21 cellular contexts compared by ENCODE assay signal in the genomic region with DNA sequence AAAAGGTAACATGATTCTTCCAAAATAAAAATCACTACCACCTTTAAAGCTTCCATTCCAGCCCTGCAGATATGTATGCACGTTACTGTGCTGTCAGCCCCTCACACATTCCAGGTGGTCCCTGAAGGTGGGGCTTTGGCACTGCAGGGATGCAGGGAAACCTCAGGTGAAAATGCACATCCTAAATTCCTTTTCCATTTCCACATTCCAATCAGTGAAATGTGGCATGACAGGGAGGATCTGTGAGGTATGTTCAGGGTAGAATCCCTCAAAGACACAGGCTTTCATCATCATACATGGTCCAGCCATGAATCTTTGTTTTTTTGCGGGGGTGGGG. TPM values are rescaled to one million over a fixed set of nuclear protein-coding genes. Genes with fewer than 3 reads are reported as not detected.
A peak's percentile ranks its signal among the peaks of the same experiment; 100 is the strongest.
DNase-seq lines count a peak whose midpoint lies in the region; ATAC-seq, FAIRE-seq and TF ChIP-seq lines count a peak whose summit lies in the region.
"Had no signal": no experiment of that assay in that cellular context is flagged by ENCODE, and none has a peak within 500 bp of the region (broad histone marks: within the 10 kb centered on the region; RNA-seq: fewer than 3 reads in every experiment).

No MANE protein-coding gene starts in this region.

- H2BK15ac ChIP-seq in H1 (ENCODE audit: low read length): no peak overlapping the region

- H3K36me3 ChIP-seq in CD4-positive, alpha-beta memory T cell (ENCODE audit: insufficient read depth, low read length): no peaks in the 10 kb centered on the region
- no peaks in the 10 kb centered on the region for H3K36me3 ChIP-seq in H1 (ENCODE audit: control insufficient read depth in 2 of 4, insufficient read depth in 4 of 4, low read length in 3 of 4)
- H3K36me3 ChIP-seq in mucosa of descending colon (ENCODE audit: low read depth): no peaks in the 10 kb centered on the region

- H3K4me1 Mint-ChIP-seq in activated T-cell treated with anti-CD3 and anti-CD28 coated beads, Interleukin-2, amount 50 U/mL, for 24 hours (ENCODE audit: low read depth): peaks cover 90% of the 10 kb centered on the region
- peaks cover 59 to 90% (median 82%) of the 10 kb centered on the region in 4 donors for H3K4me1 Mint-ChIP-seq in CD4-positive, alpha-beta memory T cell
- H3K4me1 Mint-ChIP-seq in activated CD4-positive, alpha-beta memory T cell treated with anti-CD3 and anti-CD28 coated beads, Interleukin-2, amount 10 ng/mL, durations not matched to agents 7 days and 5 days: peaks cover 91% of the 10 kb centered on the region
- H3K4me1 Mint-ChIP-seq in naive thymus-derived CD8-positive, alpha-beta T cell: peaks cover 5 to 33% (median 12%) of the 10 kb centered on the region in 4 donors

- H3K23me2 ChIP-seq in H1 (ENCODE audit: low read depth, low read length): no peaks in the 10 kb centered on the region

- H3K36me3 Mint-ChIP-seq in activated T-cell treated with anti-CD3 and anti-CD28 coated beads, Interleukin-2, amount 50 U/mL, for 24 hours (ENCODE audit: low read depth): peaks cover 56% of the 10 kb centered on the region
- H3K36me3 Mint-ChIP-seq in CD4-positive, alpha-beta memory T cell: peaks cover 22 to 27% of the 10 kb centered on the region in 2 donors
- peaks cover 39% of the 10 kb centered on the region for H3K36me3 Mint-ChIP-seq in activated CD4-positive, alpha-beta memory T cell treated with anti-CD3 and anti-CD28 coated beads, Interleukin-2, amount 10 ng/mL, durations not matched to agents 7 days and 5 days (ENCODE audit: low read depth)
- H3K36me3 Mint-ChIP-seq in naive thymus-derived CD8-positive, alpha-beta T cell: peaks cover 0 to 17% (median 10%) of the 10 kb centered on the region in 3 donors

- no peak overlapping the region for H3K23ac ChIP-seq in H1 (ENCODE audit: insufficient read length)

- no peaks in the 10 kb centered on the region for H3K27me3 Mint-ChIP-seq in activated T-cell treated with anti-CD3 and anti-CD28 coated beads, Interleukin-2, amount 50 U/mL, for 24 hours
- no peaks in the 10 kb centered on the region for H3K27me3 Mint-ChIP-seq in CD4-positive, alpha-beta memory T cell
- no peaks in the 10 kb centered on the region for H3K27me3 Mint-ChIP-seq in activated CD4-positive, alpha-beta memory T cell treated with anti-CD3 and anti-CD28 coated beads, Interleukin-2, amount 10 ng/mL, durations not matched to agents 7 days and 5 days
- H3K27me3 Mint-ChIP-seq in naive thymus-derived CD8-positive, alpha-beta T cell: no peaks in the 10 kb centered on the region

- H2BK20ac ChIP-seq in H1 (ENCODE audit: low read length): no peak overlapping the region

- H3K27ac ChIP-seq in CD4-positive, alpha-beta memory T cell (ENCODE audit: low read depth, low read length): no peak overlapping the region
- H3K27ac ChIP-seq in H1 (ENCODE audit: low read depth, low read length): no peak overlapping the region
- H3K27ac ChIP-seq: RWPE1 had no signal

- H3K27ac Mint-ChIP-seq in activated T-cell treated with anti-CD3 and anti-CD28 coated beads, Interleukin-2, amount 50 U/mL, for 24 hours: peak overlapping the region; percentile 90
- H3K27ac Mint-ChIP-seq in CD4-positive, alpha-beta memory T cell: peak overlapping the region; percentile 37 to 77 (median 72)
- peak overlapping the region; percentile 60 for H3K27ac Mint-ChIP-seq in activated CD4-positive, alpha-beta memory T cell treated with anti-CD3 and anti-CD28 coated beads, Interleukin-2, amount 10 ng/mL, durations not matched to agents 7 days and 5 days
- peak overlapping the region in 1 of 10 donors; percentile 45 for H3K27ac Mint-ChIP-seq in naive thymus-derived CD8-positive, alpha-beta T cell

- no peak for DNase-seq in activated T-cell treated with anti-CD3 and anti-CD28 coated beads, Interleukin-2, amount 50 U/mL, for 24 hours
- DNase-seq in activated T-cell treated with anti-CD3 and anti-CD28 coated beads, Interleukin-2, amount 50 U/mL, for 1 hour: no peak
- DNase-seq in CD4-positive, alpha-beta memory T cell: no peak
- DNase-seq in activated CD4-positive, alpha-beta memory T cell treated with anti-CD3 and anti-CD28 coated beads, Interleukin-2, amount 10 ng/mL, durations not matched to agents 7 days and 5 days: no peak
- DNase-seq in H1 (ENCODE audit: low read depth in 1 of 2, low spot score in 2 of 2) (no peak), mucosa of descending colon (no peak)
- DNase-seq in naive thymus-derived CD8-positive, alpha-beta T cell: no peak
- DNase-seq: AML-193; DND-41; GF-D8; GOT3; NCI-H1092; NCI-H1694; NCI-H2107; NCI-H69; NK-92 treated with Interleukin-12 subunit alpha and Interleukin-12 subunit beta, amount 100 ng/mL, for 24 hours; OCI-M1 had no signal

- CTCF ChIA-PET in CD4-positive, alpha-beta memory T cell (lab: Charles Lee; ENCODE audit: partially characterized antibody): no interaction called here
- CTCF ChIA-PET in activated CD4-positive, alpha-beta memory T cell treated with anti-CD3 and anti-CD28 coated beads, Interleukin-2, amount 10 ng/mL, durations not matched to agents 7 days and 5 days (lab: Charles Lee): interaction anchor here (0.5 to 1.2 kb wide), 2 partner anchors 15 to 78 kb away, joined by 3 to 4 read pairs; no protein-coding TSS in a partner anchor
- CTCF ChIA-PET in H1 (lab: Charles Lee; ENCODE audit: partially characterized antibody): no interaction called here

- WGBS in H1 (ENCODE audit: extremely low coverage in 1 of 2, insufficient coverage in 1 of 2, insufficient read length in 1 of 2, insufficient replicate concordance in 2 of 2, low coverage in 1 of 2, low lambda C conversion rate in 2 of 2, missing lambda C conversion rate in 1 of 2), 2 experiments: 84% methylated on average over 2 of the region's 2 CpGs; no CpG with 5 or more reads in 1 of the 2 experiments

- H4K91ac ChIP-seq in H1 (replicated peaks; ENCODE audit: insufficient read length, low read length): no peak overlapping the region

- H3K9ac ChIP-seq in H1 (replicated peaks in 1 of 4; ENCODE audit: extremely low read depth in 1 of 4, low read depth in 3 of 4, low read length in 3 of 4): no peak overlapping the region

- H3K4me3 ChIP-seq in CD4-positive, alpha-beta memory T cell (ENCODE audit: low read length in 2 of 2): no peak overlapping the region
- H3K4me3 ChIP-seq in H1 (ENCODE audit: extremely low read depth in 1 of 4, insufficient read depth in 2 of 4, low read depth in 3 of 4, low read length in 4 of 4) (no peak overlapping the region), mucosa of descending colon (no peak overlapping the region)
- H3K4me3 ChIP-seq: K562 had no signal

- POLR2A ChIA-PET in CD4-positive, alpha-beta memory T cell (lab: Charles Lee; ENCODE audit: partially characterized antibody): interaction anchor here (1.1 to 2.3 kb wide), 5 partner anchors 11 to 48 kb away, joined by 4 to 11 read pairs (median 6); no protein-coding TSS in a partner anchor
- POLR2A ChIA-PET in activated CD4-positive, alpha-beta memory T cell treated with anti-CD3 and anti-CD28 coated beads, Interleukin-2, amount 10 ng/mL, durations not matched to agents 7 days and 5 days (lab: Charles Lee): interaction anchor here (1.2 to 1.8 kb wide), 2 partner anchors 9 to 23 kb away, joined by 3 to 6 read pairs; no protein-coding TSS in a partner anchor
- POLR2A ChIA-PET in H1 (lab: Charles Lee; ENCODE audit: partially characterized antibody): no interaction called here
- POLR2A ChIA-PET in naive thymus-derived CD8-positive, alpha-beta T cell (lab: Charles Lee): interaction anchor here (0.7 kb wide), 1 partner anchor 11 kb away, joined by 3 read pairs; no protein-coding TSS in a partner anchor

- H3K56ac ChIP-seq in H1 (replicated peaks; ENCODE audit: insufficient read length, low read depth, low read length): no peak overlapping the region

- H3K79me2 ChIP-seq in H1 (ENCODE audit: control insufficient read depth in 1 of 2, insufficient read depth in 2 of 2, low read length in 2 of 2): no peaks in the 10 kb centered on the region

- H3K4ac ChIP-seq in H1 (replicated peaks; ENCODE audit: insufficient read length, low read depth, low read length): no peak overlapping the region

- H3K4me3 Mint-ChIP-seq in activated T-cell treated with anti-CD3 and anti-CD28 coated beads, Interleukin-2, amount 50 U/mL, for 24 hours: no peak overlapping the region
- H3K4me3 Mint-ChIP-seq in CD4-positive, alpha-beta memory T cell: peak overlapping the region in 1 of 8 donors; percentile 48
- no peak overlapping the region for H3K4me3 Mint-ChIP-seq in activated CD4-positive, alpha-beta memory T cell treated with anti-CD3 and anti-CD28 coated beads, Interleukin-2, amount 10 ng/mL, durations not matched to agents 7 days and 5 days
- H3K4me3 Mint-ChIP-seq in naive thymus-derived CD8-positive, alpha-beta T cell: no peak overlapping the region

- TF ChIP-seq CTCF in H1 (IDR thresholded peaks at IDR 0.05; ENCODE audit: control extremely low read depth in 1 of 3, insufficient read depth in 1 of 3, low read depth in 1 of 3, low read length in 3 of 3) (no peak), mucosa of descending colon (IDR thresholded peaks at IDR 0.05) (no peak)

- H2BK120ac ChIP-seq in H1 (replicated peaks; ENCODE audit: low read depth, low read length): no peak overlapping the region

- no peak for ATAC-seq in naive thymus-derived CD8-positive, alpha-beta T cell
- ATAC-seq in GM21528 (IDR thresholded peaks at IDR 0.05; ENCODE audit: low FRiP score, unreplicated experiment): no peak
- ATAC-seq in mucosa of descending colon: no peak
- ATAC-seq: K562 had no signal

- no peak for TF ChIP-seq POLR2A in H1 (IDR thresholded peaks at IDR 0.05; ENCODE audit: control extremely low read depth in 1 of 2, low read depth in 2 of 2, low read length in 2 of 2)

- no peak overlapping the region for H2BK5ac ChIP-seq in H1 (ENCODE audit: low read depth, low read length)

- H3K9me3 Mint-ChIP-seq in activated T-cell treated with anti-CD3 and anti-CD28 coated beads, Interleukin-2, amount 50 U/mL, for 24 hours: no peaks in the 10 kb centered on the region
- no peaks in the 10 kb centered on the region for H3K9me3 Mint-ChIP-seq in CD4-positive, alpha-beta memory T cell
- H3K9me3 Mint-ChIP-seq in activated CD4-positive, alpha-beta memory T cell treated with anti-CD3 and anti-CD28 coated beads, Interleukin-2, amount 10 ng/mL, durations not matched to agents 7 days and 5 days: no peaks in the 10 kb centered on the region
- H3K9me3 Mint-ChIP-seq in naive thymus-derived CD8-positive, alpha-beta T cell: no peaks in the 10 kb centered on the region

- no peaks in the 10 kb centered on the region; the same call in 1 of the 2 replicates for H3K79me1 ChIP-seq in H1 (ENCODE audit: low read depth, low read length)

- H2AFZ ChIP-seq in H1 (ENCODE audit: low read length): no peak overlapping the region

- H3K9me3 ChIP-seq in CD4-positive, alpha-beta memory T cell (ENCODE audit: control insufficient read depth in 1 of 2, low read length in 2 of 2): no peaks in the 10 kb centered on the region
- H3K9me3 ChIP-seq in H1 (ENCODE audit: insufficient read depth in 2 of 2, low read depth in 1 of 2, low read length in 1 of 2) (no peaks in the 10 kb centered on the region), mucosa of descending colon (no peaks in the 10 kb centered on the region)

- H3K4me1 ChIP-seq in CD4-positive, alpha-beta memory T cell (ENCODE audit: insufficient read depth, low read length): peaks cover 89% of the 10 kb centered on the region
- H3K4me1 ChIP-seq in H1 (replicated peaks in 1 of 4; ENCODE audit: control insufficient read depth in 3 of 4, insufficient read depth in 4 of 4, low read length in 3 of 4): no peaks in the 10 kb centered on the region
- no peaks in the 10 kb centered on the region for H3K4me1 ChIP-seq in mucosa of descending colon (ENCODE audit: low read depth)

- TF ChIP-seq EP300 in H1 (IDR thresholded peaks at IDR 0.05; ENCODE audit: borderline replicate concordance in 1 of 2, low read depth in 2 of 2, low read length in 2 of 2): no peak

- H4K8ac ChIP-seq in H1 (ENCODE audit: extremely low read depth, insufficient read depth, low read length): no peak overlapping the region

- H4K5ac ChIP-seq in H1 (ENCODE audit: insufficient read length, low read depth, low read length): no peak overlapping the region

- no peak overlapping the region for H3K14ac ChIP-seq in H1 (ENCODE audit: insufficient read length)

- no peaks in the 10 kb centered on the region for H3K27me3 ChIP-seq in CD4-positive, alpha-beta memory T cell (ENCODE audit: insufficient read depth, low read length)
- no peaks in the 10 kb centered on the region for H3K27me3 ChIP-seq in H1 (replicated peaks in 1 of 4; ENCODE audit: control insufficient read depth in 3 of 4, extremely low read depth in 1 of 4, insufficient read depth in 3 of 4, low read length in 3 of 4)

- TF ChIP-seq RAD21 in H1 (IDR thresholded peaks at IDR 0.05 in 1 of 2, conservative IDR thresholded peaks at IDR 0.05 in 1 of 2; ENCODE audit: low read depth in 2 of 2, low read length in 2 of 2): no peak

- intact Hi-C loops in CD4-positive, alpha-beta memory T cell (cut with micrococcal nuclease): no loop called here
- intact Hi-C loops in mucosa of descending colon (cut with DNase I, micrococcal nuclease): no loop called here

- FAIRE-seq in H1 (lab: Jason Lieb, UNC): no peak
- FAIRE-seq: D721Med, K562 had no signal

- no peak overlapping the region for H3K4me2 ChIP-seq in H1 (ENCODE audit: insufficient read depth in 1 of 2, low read depth in 2 of 2, low read length in 2 of 2)

- no peak overlapping the region for H3K18ac ChIP-seq in H1 (ENCODE audit: extremely low read depth, low read length)

- no peak overlapping the region for H2BK12ac ChIP-seq in H1 (ENCODE audit: low read depth, low read length)

- no peaks in the 10 kb centered on the region for H4K20me1 ChIP-seq in H1 (replicated peaks in 1 of 2; ENCODE audit: control insufficient read depth in 1 of 2, insufficient read depth in 2 of 2, low read length in 2 of 2)

- no peak overlapping the region for H2AK5ac ChIP-seq in H1 (ENCODE audit: low read depth, low read length)

RNA-seq across cellular contexts. Expression of gene CCR4, which starts 45.3 kb away (rescaled TPM):
- total RNA-seq in CD4-positive, alpha-beta memory T cell: 100 to 1,000 TPM in 1 of 2 experiments, 10 to 100 TPM in 1; 99.6 to 101 TPM
- 10 to 100 TPM in 1 of 2 donors, 1 to 10 TPM in 1; 9.9 to 34.7 TPM for polyA plus RNA-seq in CD4-positive, alpha-beta memory T cell
- total RNA-seq in activated CD4-positive, alpha-beta memory T cell treated with anti-CD3 and anti-CD28 coated beads, Interleukin-2, amount 10 ng/mL, durations not matched to agents 7 days and 5 days: 100 to 1,000 TPM; 117 to 118 TPM
- total RNA-seq in H1 (2021; fragmentation: NEBNext Ultra II Directional; extraction: Animal tissue kit (Norgen Biotek cat#: 25700)): 0.10 and 0.11 TPM in 2 replicates
- polyA plus RNA-seq in H1 (2011; rRNA removed): 0.08 and 0.15 TPM in 2 replicates
- polyA plus RNA-seq in H1 (2011; cell fraction: cytosol; rRNA removed): 0.13 TPM
- polyA plus RNA-seq in H1 (2011; cell fraction: nucleus; rRNA removed): 0.13 TPM
- 0.07 to 0.11 TPM in 2 of 4 replicates, not detected in the others for polyA plus RNA-seq in H1 (2012, experiment 1 of 2)
- polyA plus RNA-seq in H1 (2012, experiment 2 of 2): not detected
- 0.08 TPM for polyA plus RNA-seq in H1 (2013, experiment 1 of 2)
- 0.04 TPM for polyA plus RNA-seq in H1 (2013, experiment 2 of 2)
- polyA minus RNA-seq in H1 (2011; rRNA and poly(A)+ RNA removed): 0.13 and 0.37 TPM in 2 replicates
- polyA minus RNA-seq in H1 (2011; cell fraction: cytosol; rRNA and poly(A)+ RNA removed): not detected
- polyA minus RNA-seq in H1 (2011; cell fraction: nucleus; rRNA and poly(A)+ RNA removed): 0.50 TPM
- under 1 TPM; 0.16 to 0.23 TPM for total RNA-seq in naive thymus-derived CD8-positive, alpha-beta T cell
- under 1 TPM in 2 of 3 donors, not detected in 1; 0.09 TPM for polyA plus RNA-seq in naive thymus-derived CD8-positive, alpha-beta T cell
- total RNA-seq in mucosa of descending colon: 1 to 10 TPM in 1 of 3 donors, under 1 TPM in 1, not detected in 1; 0.14 to 1.3 TPM

Comparison
In these comparisons a context has a peak if more than half of its experiments do, and no peak if none do; other contexts are left out.
1. RNA of gene CCR4, which starts 45.3 kb away (total RNA-seq): 117 to 118 TPM in activated CD4-positive, alpha-beta memory T cell treated with anti-CD3 and anti-CD28 coated beads, Interleukin-2, amount 10 ng/mL, durations not matched to agents 7 days and 5 days and 99.6 to 101 TPM in CD4-positive, alpha-beta memory T cell; 0.16 to 0.23 TPM in naive thymus-derived CD8-positive, alpha-beta T cell, 0.14 to 1.3 TPM in mucosa of descending colon and 0.10 to 0.11 TPM in H1; every median in the first group is over 10 times any median in the second.